ENCODE assay signal across 15 cellular contexts in genomic region chr22:21680830-21681565, GRCh38. TPM values are rescaled to one million over a fixed set of nuclear protein-coding genes. Genes with fewer than 3 reads are reported as not detected.
"Had no signal": no experiment of that assay in that cellular context is flagged by ENCODE, and none has a peak within 500 bp of the region (broad histone marks: within the 10 kb centered on the region; RNA-seq: fewer than 3 reads in every experiment).

No MANE protein-coding gene starts in this region.

- H3K36me3 ChIP-seq: ovary had no signal

- H3K27ac ChIP-seq: ascending aorta, esophagus squamous epithelium, ovary, WERI-Rb-1 had no signal

- H3K27me3 Mint-ChIP-seq: type B pancreatic cell had no signal

- H3K27me3 ChIP-seq: ascending aorta, esophagus squamous epithelium, ovary had no signal

- H3K27ac Mint-ChIP-seq: type B pancreatic cell had no signal

- DNase-seq: activated CD4-positive, alpha-beta T cell treated with anti-CD3 and anti-CD28 coated beads, Interleukin-2, amount 50 U/mL, for 1 hour; activated effector memory CD4-positive, alpha-beta T cell treated with anti-CD3 and anti-CD28 coated beads, Interleukin-2, amount 50 U/mL, for 16 hours; activated T-cell treated with anti-CD3 and anti-CD28 coated beads, Interleukin-2, amount 50 U/mL, for 1 hour; esophagus squamous epithelium; glutamatergic neuron; left cardiac atrium; ovary; substantia nigra; T-helper 1 cell; WERI-Rb-1 had no signal

- H3K4me3 Mint-ChIP-seq: nephron, type B pancreatic cell had no signal

- ATAC-seq: left cardiac atrium, mucosa of descending colon had no signal

- H3K9me3 Mint-ChIP-seq: type B pancreatic cell had no signal

- H3K9me3 ChIP-seq: ascending aorta, esophagus squamous epithelium, mucosa of descending colon, ovary had no signal

- H3K4me3 ChIP-seq: ascending aorta, esophagus squamous epithelium, mucosa of descending colon, ovary had no signal

- H3K4me1 ChIP-seq: ascending aorta, esophagus squamous epithelium had no signal

- H3K4me1 Mint-ChIP-seq: nephron had no signal

RNA-seq across cellular contexts. Expression of gene CCDC116, which starts 48.4 kb away (rescaled TPM):
- total RNA-seq: ascending aorta, lung microvascular endothelial cell had no signal
